ENCODE assay signal across 8 cellular contexts in the genomic region with DNA sequence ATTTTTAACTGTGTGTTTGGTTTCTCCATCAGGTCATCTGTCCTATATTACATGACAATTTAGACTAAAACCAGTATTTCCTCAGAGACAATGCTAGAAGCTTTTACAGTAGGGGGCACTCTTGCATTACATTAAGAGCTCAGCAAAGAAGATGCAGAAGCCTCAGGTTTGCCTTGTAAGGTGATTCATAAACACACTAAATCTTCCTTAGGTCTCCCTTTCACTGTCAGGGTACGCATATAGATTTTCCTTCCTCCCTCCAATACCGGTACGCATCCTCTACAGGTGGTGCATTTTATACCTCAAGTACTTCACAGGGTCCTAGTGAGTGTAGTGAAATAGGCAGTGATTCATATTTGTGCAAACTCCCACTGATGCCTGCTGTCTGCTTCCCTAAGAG. TPM values are rescaled to one million over a fixed set of nuclear protein-coding genes. Genes with fewer than 3 reads are reported as not detected.
DNase-seq lines count a peak whose midpoint lies in the region; ATAC-seq, FAIRE-seq and TF ChIP-seq lines count a peak whose summit lies in the region.

No MANE protein-coding gene starts in this region.

- ATAC-seq in GM19372 (IDR thresholded peaks at IDR 0.05; ENCODE audit: low read depth, unreplicated experiment): peak; percentile 37
- peak; percentile 84 for ATAC-seq in left lobe of liver

- peak; percentile 49 for TF ChIP-seq CTCF in HL-60 (IDR thresholded peaks at IDR 0.05; ENCODE audit: insufficient read depth, low read length)
- peak; percentile 38 for TF ChIP-seq CTCF in astrocyte of the cerebellum (IDR thresholded peaks at IDR 0.05; ENCODE audit: low read depth, low read length, missing control alignments)

- in situ Hi-C loops in astrocyte of the cerebellum (cut with HindIII; ENCODE audit: low sequenced_read_pairs): no loop called here

- FAIRE-seq in frontal cortex (lab: Jason Lieb, UNC): no peak

- DNase-seq in DMS153 treated with DMSO at 0.1 percent for 48 hours (lab: John Stamatoyannopoulos, UW; ENCODE audit: unreplicated experiment) (peak; percentile 72), HL-60 (ENCODE audit: low read depth in 1 of 2, low spot score in 1 of 2) (peak in 1 of 2 experiments; percentile 73), NCI-H774 (lab: John Stamatoyannopoulos, UW) (peak; percentile 37), astrocyte of the cerebellum (ENCODE audit: low read depth) (peak; percentile 11), left lobe of liver (ENCODE audit: low spot score) (no peak), frontal cortex (ENCODE audit: low spot score in 2 of 2) (no peak)
- DNase-seq in stimulated activated CD4-positive, alpha-beta T cell treated with anti-CD3 and anti-CD28 coated beads, Interleukin-4, amount 100 ng/mL, for 1 hour: no peak

- H3K27me3 ChIP-seq in HL-60 (ENCODE audit: insufficient read depth, poor library complexity, severe bottlenecking): no peaks in the 10 kb centered on the region

- peak overlapping the region; percentile 44 for H3K27ac ChIP-seq in HL-60 (replicated peaks)

- no peak overlapping the region for H3K4me3 ChIP-seq in HL-60 (replicated peaks; ENCODE audit: insufficient read depth, low read length)
- H3K4me3 ChIP-seq in astrocyte of the cerebellum (ENCODE audit: low read depth, low read length): no peak overlapping the region

RNA-seq across cellular contexts. Expression of gene CD86, which starts 46.5 kb away (rescaled TPM):
- total RNA-seq in left lobe of liver: 1.4 TPM
- 1.2 TPM for total RNA-seq in frontal cortex

Comparison
In these comparisons a context has a peak if more than half of its experiments do, and no peak if none do; other contexts are left out.
1. DNase-seq: peak in DMS153 treated with DMSO at 0.1 percent for 48 hours (single experiment), NCI-H774 (single experiment) and astrocyte of the cerebellum (single experiment); none in left lobe of liver (single experiment), frontal cortex (0 of 2) and stimulated activated CD4-positive, alpha-beta T cell treated with anti-CD3 and anti-CD28 coated beads, Interleukin-4, amount 100 ng/mL, for 1 hour (single experiment).